Comparison of ENCODE assay signal across 24 cellular contexts in the genomic region with DNA sequence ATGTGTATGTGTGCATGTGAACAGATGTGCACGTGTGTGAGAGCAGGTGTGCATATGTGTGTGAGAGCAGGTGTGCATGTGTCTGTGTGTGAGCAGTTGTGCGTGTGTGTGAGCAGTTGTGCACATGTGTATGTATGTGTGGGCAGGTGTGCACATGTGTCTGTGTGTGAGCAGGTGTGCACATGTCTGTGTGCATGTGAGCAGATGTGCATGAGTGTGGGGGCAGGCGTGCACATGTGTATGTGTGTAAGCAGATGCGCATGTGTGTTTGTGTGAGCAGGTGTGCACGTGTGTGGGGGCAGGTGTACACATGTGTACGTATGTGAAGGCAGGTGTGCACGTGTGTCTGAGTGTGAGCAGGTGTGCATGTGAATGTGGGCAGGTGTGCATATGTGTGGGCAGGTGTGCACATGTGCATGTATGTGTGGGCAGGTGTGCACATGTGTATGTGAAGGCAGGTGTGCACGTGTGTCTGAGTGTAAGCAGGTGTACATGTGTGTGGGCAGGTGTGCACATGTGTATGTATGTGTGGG.
DNase-seq lines count a peak whose midpoint lies in the region; ATAC-seq, FAIRE-seq and TF ChIP-seq lines count a peak whose summit lies in the region.
"Had no signal": no experiment of that assay in that cellular context is flagged by ENCODE, and none has a peak within 500 bp of the region (broad histone marks: within the 10 kb centered on the region; RNA-seq: fewer than 3 reads in every experiment).

No MANE protein-coding gene starts in this region.

- DNase-seq in HepG2 (ENCODE audit: low spot score), result no peak
- no peak for DNase-seq in right lobe of liver
- DNase-seq in kidney, result peak; percentile 24
- DNase-seq in neuronal stem cell (ENCODE audit: low spot score), result no peak
- no peak for DNase-seq in urothelium cell line (ENCODE audit: low spot score)
- no peak for DNase-seq in activated CD4-positive, alpha-beta T cell treated with anti-CD3 and anti-CD28 coated beads for 48 hours
- DNase-seq in foreskin melanocyte, result no peak
- DNase-seq in activated T-cell treated with anti-CD3 and anti-CD28 coated beads, Interleukin-2, amount 50 U/mL, for 1 hour, result no peak
- DNase-seq: Caco-2; CD4-positive, CD25-positive, alpha-beta regulatory T cell; CD8-positive, alpha-beta T cell; DMS 273 treated with DMSO at 0.1 percent for 48 hours; DMS79; EL; GDM1; H9 had no signal

- H3K4me1 ChIP-seq in HepG2 (ENCODE audit: insufficient read depth, low read length) (peaks cover 11% of the 10 kb centered on the region), right lobe of liver (no peaks in the 10 kb centered on the region), kidney (ENCODE audit: control insufficient read depth in 1 of 2, insufficient read depth in 1 of 2, low read depth in 1 of 2, low read length in 2 of 2) (no peaks in the 10 kb centered on the region), neuronal stem cell (ENCODE audit: control insufficient read depth in 2 of 2, insufficient read depth in 1 of 2, low read depth in 1 of 2, low read length in 2 of 2) (peaks cover 0 to 2% of the 10 kb centered on the region in 2 donors)
- H3K4me1 ChIP-seq: BLaER1, Caco-2 had no signal

- ATAC-seq in HepG2 (no peak), right lobe of liver (no peak)
- ATAC-seq: CD8-positive, alpha-beta T cell; GM12878; GM23338; HCT116 had no signal

- no peak overlapping the region for H3K9ac ChIP-seq in HepG2 (ENCODE audit: insufficient read depth, low read depth, low read length)
- H3K9ac ChIP-seq in kidney (ENCODE audit: low read length in 2 of 2), result no peak overlapping the region
- H3K9ac ChIP-seq in neuronal stem cell (ENCODE audit: low read depth, low read length, poor library complexity), result peak overlapping the region; percentile 78
- H3K9ac ChIP-seq: BLaER1 had no signal

- intact Hi-C loops in HepG2 (cut with micrococcal nuclease; ENCODE audit: unreplicated experiment), result no loop called here
- intact Hi-C loops in right lobe of liver (cut with DNase I), result no loop called here
- intact Hi-C loops in kidney (cut with DNase I), result no loop called here

- no peak overlapping the region for H2BK5ac ChIP-seq in neuronal stem cell (ENCODE audit: low read length)

- H3K27ac ChIP-seq in HepG2 (ENCODE audit: extremely low read length, insufficient read depth, low read length) (no peak overlapping the region), right lobe of liver (no peak overlapping the region), kidney (ENCODE audit: low read depth in 2 of 2, low read length in 2 of 2) (no peak overlapping the region), neuronal stem cell (replicated peaks; ENCODE audit: low read length) (no peak overlapping the region)
- H3K27ac ChIP-seq: 22Rv1, BLaER1, C4-2B had no signal

- H2BK15ac ChIP-seq in neuronal stem cell (ENCODE audit: low read length), result no peak overlapping the region

- H3K79me1 ChIP-seq in neuronal stem cell (ENCODE audit: low read depth, low read length), result no peaks in the 10 kb centered on the region

- no peaks in the 10 kb centered on the region for H3K36me3 ChIP-seq in HepG2 (replicated peaks in 1 of 2; ENCODE audit: control insufficient read depth in 1 of 2, insufficient read depth in 2 of 2, low read length in 2 of 2)
- no peaks in the 10 kb centered on the region for H3K36me3 ChIP-seq in right lobe of liver
- no peaks in the 10 kb centered on the region for H3K36me3 ChIP-seq in kidney (ENCODE audit: control insufficient read depth in 1 of 2, insufficient read depth in 2 of 2, low read length in 2 of 2)
- no peaks in the 10 kb centered on the region for H3K36me3 ChIP-seq in neuronal stem cell (replicated peaks in 1 of 2; ENCODE audit: control insufficient read depth in 2 of 2, insufficient read depth in 2 of 2, low read length in 2 of 2)
- H3K36me3 ChIP-seq: BLaER1 had no signal

- H3K27me3 ChIP-seq in HepG2 (ENCODE audit: control insufficient read depth in 1 of 2, insufficient read depth in 2 of 2, low read length in 2 of 2) (no peaks in the 10 kb centered on the region), right lobe of liver (no peaks in the 10 kb centered on the region), neuronal stem cell (ENCODE audit: control insufficient read depth in 3 of 3, insufficient read depth in 3 of 3, low read depth in 1 of 3, low read length in 3 of 3) (no peaks in the 10 kb centered on the region)
- H3K27me3 ChIP-seq: BLaER1 had no signal

- H3K4me3 ChIP-seq in HepG2 (replicated peaks in 1 of 3; ENCODE audit: insufficient read depth in 1 of 3, low read depth in 2 of 3, low read length in 3 of 3), result no peak overlapping the region
- no peak overlapping the region for H3K4me3 ChIP-seq in right lobe of liver
- no peak overlapping the region for H3K4me3 ChIP-seq in kidney (ENCODE audit: low read length in 2 of 2)
- peak overlapping the region in 1 of 2 donors; percentile 19 for H3K4me3 ChIP-seq in neuronal stem cell (ENCODE audit: low read length in 2 of 2)
- H3K4me3 ChIP-seq: BLaER1, GM12878, GM23338 had no signal

- TF ChIP-seq EP300 in HepG2 (IDR thresholded peaks at IDR 0.05; ENCODE audit: low read depth in 2 of 2, low read length in 2 of 2) (no peak), HepG2 (CRISPR knock-in tag; IDR thresholded peaks at IDR 0.05; ENCODE audit: borderline replicate concordance) (no peak)

- FAIRE-seq in HepG2 (lab: Jason Lieb, UNC) (no peak), kidney (lab: Jason Lieb, UNC) (no peak), urothelium cell line (lab: Jason Lieb, UNC) (peak; percentile 99)
- FAIRE-seq: A204.1, GM12878, GM18507 had no signal

- H3K23ac ChIP-seq in neuronal stem cell (ENCODE audit: low read depth, low read length, poor library complexity), result peak overlapping the region; percentile 6

- H2AK5ac ChIP-seq in neuronal stem cell (ENCODE audit: low read depth, low read length), result no peak overlapping the region

- no peaks in the 10 kb centered on the region for H3K79me2 ChIP-seq in HepG2 (ENCODE audit: insufficient read depth, low read length)

- H3K4me2 ChIP-seq in HepG2 (ENCODE audit: low read depth, low read length), result no peak overlapping the region
- H3K4me2 ChIP-seq in neuronal stem cell (ENCODE audit: insufficient read depth, low read length, poor library complexity, severe bottlenecking), result no peak overlapping the region
- H3K4me2 ChIP-seq: BLaER1, GM23338 had no signal

- no peak overlapping the region for H3K14ac ChIP-seq in neuronal stem cell (ENCODE audit: low read length)

- TF ChIP-seq POLR2A in HepG2 (IDR thresholded peaks at IDR 0.05; ENCODE audit: insufficient read depth in 1 of 2, low read depth in 2 of 2, low read length in 2 of 2) (no peak), right lobe of liver (IDR thresholded peaks at IDR 0.05) (no peak)

- no peak overlapping the region for H3K4ac ChIP-seq in neuronal stem cell (ENCODE audit: low read length)

- CTCF ChIA-PET in HepG2 (lab: Yijun Ruan, JAX; ENCODE audit: low intra/inter-chr PET ratio, low total read pairs), result no interaction called here

- H2BK120ac ChIP-seq in neuronal stem cell (ENCODE audit: low read depth, low read length), result no peak overlapping the region

- H2BK12ac ChIP-seq in neuronal stem cell (ENCODE audit: low read length), result no peak overlapping the region

- no peak for TF ChIP-seq RAD21 in HepG2 (CRISPR knock-in tag; IDR thresholded peaks at IDR 0.05)

- in situ Hi-C loops in HepG2 (cut with HindIII; ENCODE audit: extremely low pct_ligation_motif_present, low pct_unique_long_range_greater_than_20kb), result no loop called here

- TF ChIP-seq CTCF in HepG2 (CRISPR knock-in tag; IDR thresholded peaks at IDR 0.05) (no peak), right lobe of liver (IDR thresholded peaks at IDR 0.05) (no peak), kidney (IDR thresholded peaks at IDR 0.05; ENCODE audit: borderline replicate concordance, extremely low read depth, insufficient read depth) (no peak)

- POLR2A ChIA-PET in HepG2 (lab: Yijun Ruan, JAX), result no interaction called here

- H3K9me3 ChIP-seq in HepG2 (ENCODE audit: low read length) (no peaks in the 10 kb centered on the region), right lobe of liver (no peaks in the 10 kb centered on the region), kidney (ENCODE audit: control insufficient read depth in 1 of 2, low read length in 2 of 2) (no peaks in the 10 kb centered on the region), neuronal stem cell (replicated peaks in 1 of 2; ENCODE audit: control insufficient read depth in 2 of 2, insufficient read depth in 1 of 2, low read depth in 1 of 2, low read length in 2 of 2) (peaks cover 0 to 8% of the 10 kb centered on the region in 2 donors)
- H3K9me3 ChIP-seq: Caco-2 had no signal

- H4K8ac ChIP-seq in neuronal stem cell (ENCODE audit: low read depth, low read length), result no peak overlapping the region

- WGBS in HepG2 (ENCODE audit: low lambda C conversion rate), result 48% methylated on average over 8 of the region's 8 CpGs
- 75% methylated on average over 7 of the region's 8 CpGs for WGBS in right lobe of liver (ENCODE audit: insufficient coverage, low coverage, low lambda C conversion rate, missing lambda C conversion rate)
- WGBS in neuronal stem cell (ENCODE audit: extremely low coverage in 2 of 2, insufficient read length in 2 of 2, insufficient replicate concordance in 1 of 2), 2 donors, result no CpG with 5 or more reads among the region's 8 CpGs

- no peaks in the 10 kb centered on the region for H4K20me1 ChIP-seq in HepG2 (ENCODE audit: insufficient read depth, low read length)
- H4K20me1 ChIP-seq: BLaER1 had no signal

- H3K18ac ChIP-seq in neuronal stem cell (ENCODE audit: low read length), result peak overlapping the region; percentile 46

- H4K91ac ChIP-seq in neuronal stem cell (ENCODE audit: low read depth, low read length, poor library complexity), result no peak overlapping the region

- H2AFZ ChIP-seq in HepG2 (ENCODE audit: low read length), result no peak overlapping the region
- H2AFZ ChIP-seq in neuronal stem cell (ENCODE audit: low read length), result no peak overlapping the region
- H2AFZ ChIP-seq: GM23338 had no signal

- no TSS peak for BruUV-seq in HepG2 (replicated peaks; lab: Mats Ljungman, UMichigan)

TF ChIP-seq in HepG2, 621 proteins besides CTCF, POLR2A, EP300 and RAD21 (continues in another document):
- TF ChIP-seq SRSF4 (IDR thresholded peaks at IDR 0.05; ENCODE audit: low read depth, low read length, poor library complexity, severe bottlenecking) (no peak), THYN1 (CRISPR knock-in tag; IDR thresholded peaks at IDR 0.05; ENCODE audit: borderline replicate concordance, low read depth) (no peak), RFX1 (IDR thresholded peaks at IDR 0.05) (no peak)
- TF ChIP-seq, protein P1, sequence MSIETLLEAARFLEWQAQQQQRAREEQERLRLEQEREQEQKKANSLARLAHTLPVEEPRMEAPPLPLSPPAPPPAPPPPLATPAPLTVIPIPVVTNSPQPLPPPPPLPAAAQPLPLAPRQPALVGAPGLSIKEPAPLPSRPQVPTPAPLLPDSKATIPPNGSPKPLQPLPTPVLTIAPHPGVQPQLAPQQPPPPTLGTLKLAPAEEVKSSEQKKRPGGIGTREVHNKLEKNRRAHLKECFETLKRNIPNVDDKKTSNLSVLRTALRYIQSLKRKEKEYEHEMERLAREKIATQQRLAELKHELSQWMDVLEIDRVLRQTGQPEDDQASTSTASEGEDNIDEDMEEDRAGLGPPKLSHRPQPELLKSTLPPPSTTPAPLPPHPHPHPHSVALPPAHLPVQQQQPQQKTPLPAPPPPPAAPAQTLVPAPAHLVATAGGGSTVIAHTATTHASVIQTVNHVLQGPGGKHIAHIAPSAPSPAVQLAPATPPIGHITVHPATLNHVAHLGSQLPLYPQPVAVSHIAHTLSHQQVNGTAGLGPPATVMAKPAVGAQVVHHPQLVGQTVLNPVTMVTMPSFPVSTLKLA (IDR thresholded peaks at IDR 0.05), result peak; percentile 97
